In the genomic region with DNA sequence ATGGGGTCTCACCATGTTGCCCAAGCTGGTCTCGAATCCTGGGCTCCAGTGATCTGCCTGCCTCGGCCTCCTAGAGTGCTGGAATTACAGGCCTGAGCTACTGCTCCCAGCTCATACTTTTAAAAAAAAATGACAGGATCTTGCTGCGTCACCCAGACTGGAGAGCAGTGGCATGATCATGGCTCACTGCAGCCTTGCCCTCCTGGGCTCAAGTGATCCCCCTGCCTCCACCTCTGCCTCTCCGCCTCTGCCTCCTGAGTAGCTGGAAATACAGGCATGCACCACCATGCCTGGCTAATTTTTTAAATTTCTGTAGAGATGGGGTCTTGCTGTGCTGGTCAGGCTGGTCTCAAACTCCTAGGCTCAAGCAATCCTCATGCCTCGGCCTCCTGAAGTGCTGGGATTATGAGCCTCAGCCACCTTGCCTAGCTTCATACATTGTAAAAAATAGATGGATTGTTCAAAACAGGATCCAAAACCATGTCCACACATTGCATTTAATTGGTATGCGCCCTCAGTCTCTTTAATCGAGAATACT, we compare ENCODE assay signal across 20 cellular contexts. TPM values are rescaled to one million over a fixed set of nuclear protein-coding genes. Genes with fewer than 3 reads are reported as not detected.
A peak's percentile ranks its signal among the peaks of the same experiment; 100 is the strongest.
DNase-seq lines count a peak whose midpoint lies in the region; ATAC-seq and TF ChIP-seq lines count a peak whose summit lies in the region.
"Had no signal": no experiment of that assay in that cellular context is flagged by ENCODE, and none has a peak within 500 bp of the region (broad histone marks: within the 10 kb centered on the region; RNA-seq: fewer than 3 reads in every experiment).

No MANE protein-coding gene starts in this region.

- no peak for TF ChIP-seq CTCF in heart right ventricle (IDR thresholded peaks at IDR 0.05)
- no peak for TF ChIP-seq CTCF in chondrocyte (IDR thresholded peaks at IDR 0.05)
- TF ChIP-seq CTCF in transverse colon (IDR thresholded peaks at IDR 0.05): no peak
- no peak for TF ChIP-seq CTCF in dorsolateral prefrontal cortex (IDR thresholded peaks at IDR 0.05 in 54 of 56, conservative IDR thresholded peaks at IDR 0.05 in 2 of 56; ENCODE audit: low read depth in 1 of 56, partially characterized antibody in 56 of 56)

- H2AFZ ChIP-seq in trophoblast cell (ENCODE audit: insufficient read depth, low read length, poor library complexity): no peak overlapping the region
- H2AFZ ChIP-seq: GM23248 had no signal

- peaks cover 2% of the 10 kb centered on the region for H3K79me2 ChIP-seq in trophoblast cell (ENCODE audit: control insufficient read depth, insufficient read depth, low read length, poor library complexity)

- no peak overlapping the region for H2BK5ac ChIP-seq in trophoblast cell (ENCODE audit: low read depth, low read length, poor library complexity)

- no peak overlapping the region for H3K4me3 ChIP-seq in heart right ventricle
- no peak overlapping the region for H3K4me3 ChIP-seq in trophoblast cell (ENCODE audit: low read depth, low read length)
- H3K4me3 ChIP-seq in transverse colon: no peak overlapping the region
- H3K4me3 ChIP-seq in dorsolateral prefrontal cortex: no peak overlapping the region
- H3K4me3 ChIP-seq: GM12878, GM23248 had no signal

- no peaks in the 10 kb centered on the region for H3K9me3 ChIP-seq in heart right ventricle
- no peaks in the 10 kb centered on the region for H3K9me3 ChIP-seq in trophoblast cell (ENCODE audit: insufficient read depth, low read depth, low read length)
- no peaks in the 10 kb centered on the region for H3K9me3 ChIP-seq in transverse colon

- no peak overlapping the region for H2BK12ac ChIP-seq in trophoblast cell (ENCODE audit: low read length)

- H3K4me2 ChIP-seq in trophoblast cell (ENCODE audit: low read length): no peak overlapping the region

- H3K4ac ChIP-seq in trophoblast cell (ENCODE audit: low read depth, low read length): peak overlapping the region; percentile 44

- no peak for TF ChIP-seq POLR2A in transverse colon (IDR thresholded peaks at IDR 0.05)

- H3K23ac ChIP-seq in trophoblast cell (ENCODE audit: low read length): no peak overlapping the region

- no peak overlapping the region for H2AK5ac ChIP-seq in trophoblast cell (ENCODE audit: low read length)

- H3K36me3 ChIP-seq in heart right ventricle (peaks cover 0 to 18% (median 0%) of the 10 kb centered on the region in 9 donors), trophoblast cell (ENCODE audit: control insufficient read depth in 1 of 2, insufficient read depth in 2 of 2, low read length in 2 of 2) (no peaks in the 10 kb centered on the region), transverse colon (no peaks in the 10 kb centered on the region)

- peaks cover 11 to 98% (median 92%) of the 10 kb centered on the region in 9 donors for H3K4me1 ChIP-seq in heart right ventricle
- H3K4me1 ChIP-seq in trophoblast cell (ENCODE audit: control insufficient read depth in 1 of 2, insufficient read depth in 2 of 2, low read length in 2 of 2): peaks cover 0 to 15% of the 10 kb centered on the region in 2 experiments
- peaks cover 0 to 54% (median 11%) of the 10 kb centered on the region in 4 donors for H3K4me1 ChIP-seq in transverse colon

- H3K27me3 ChIP-seq in heart right ventricle (no peaks in the 10 kb centered on the region), trophoblast cell (ENCODE audit: insufficient read depth, low read length) (no peaks in the 10 kb centered on the region), transverse colon (no peaks in the 10 kb centered on the region), dorsolateral prefrontal cortex (peaks cover 0 to 3% (median 0%) of the 10 kb centered on the region in 45 donors)

- intact Hi-C loops in heart right ventricle (cut with DNase I) (loop anchor here in 5 of 10 donors (5.0 to 10.0 kb wide), 4 partner anchors 34 to 99 kb away; no protein-coding TSS in a partner anchor), Right ventricle myocardium superior (cut with DNase I) (loop anchor here (10.0 kb wide), 1 partner anchor 47 kb away; no protein-coding TSS in a partner anchor), transverse colon (cut with DNase I; ENCODE audit: low total_unique reads) (no loop called here), dorsolateral prefrontal cortex (cut with DNase I) (no loop called here)

- peak overlapping the region in 9 of 10 donors; percentile 2 to 100 (median 72) for H3K27ac ChIP-seq in heart right ventricle
- H3K27ac ChIP-seq in trophoblast cell (ENCODE audit: low read depth, low read length): no peak overlapping the region
- H3K27ac ChIP-seq in transverse colon: peak overlapping the region in 3 of 4 donors; percentile 3 to 65 (median 61)
- H3K27ac ChIP-seq in dorsolateral prefrontal cortex: peak overlapping the region in 1 of 59 donors; percentile 13
- H3K27ac ChIP-seq: C4-2B, GM23248 had no signal

- no peak overlapping the region for H3K9ac ChIP-seq in trophoblast cell (ENCODE audit: low read length)
- H3K9ac ChIP-seq: GM23248 had no signal

- H3K79me1 ChIP-seq in trophoblast cell (ENCODE audit: low read length): peaks cover 3% of the 10 kb centered on the region

- WGBS in heart right ventricle, 2 donors: 77 to 79% methylated on average over 7 of the region's 7 CpGs
- WGBS in trophoblast cell (ENCODE audit: extremely low coverage, insufficient coverage, insufficient read length): no CpG with 5 or more reads among the region's 7 CpGs
- WGBS in transverse colon (ENCODE audit: low coverage in 1 of 2), 2 donors: 84 to 98% methylated on average over 3 to 7 of the region's 7 CpGs

- TF ChIP-seq EP300 in transverse colon (IDR thresholded peaks at IDR 0.05; ENCODE audit: low read depth): no peak

- ATAC-seq in heart right ventricle: peak in 2 of 8 donors; percentile 8 to 39
- ATAC-seq in Right ventricle myocardium superior (ENCODE audit: poor library complexity): no peak
- no peak for ATAC-seq in HG02852 (IDR thresholded peaks at IDR 0.05; ENCODE audit: unreplicated experiment)
- ATAC-seq: GM12878, HCT116 had no signal

- no peak overlapping the region for H4K8ac ChIP-seq in trophoblast cell (ENCODE audit: low read depth, low read length)

- H3K27ac Mint-ChIP-seq in chondrocyte (ENCODE audit: unreplicated experiment): peak overlapping the region; percentile 91

- DNase-seq in heart right ventricle (no peak), Right ventricle myocardium superior (no peak), chondrocyte (ENCODE audit: low spot score) (no peak), trophoblast cell (peak; percentile 48 to 63), transverse colon (no peak), amniotic stem cell (lab: John Stamatoyannopoulos, UW) (no peak), dorsolateral prefrontal cortex (no peak)
- DNase-seq: DMS 273 treated with DMSO at 0.1 percent for 48 hours; GDM1; GM23248; NCI-H1105 treated with DMSO at 0.1 percent for 48 hours; NCI-H187 treated with DMSO at 0.1 percent for 48 hours; NCI-H345; NCI-H526; NK-92 treated with Interleukin-12 subunit alpha and Interleukin-12 subunit beta, amount 100 ng/mL, for 24 hours; OCI-M1 had no signal

- H3K9me3 Mint-ChIP-seq in chondrocyte (ENCODE audit: low read depth): no peaks in the 10 kb centered on the region

- in situ Hi-C loops in transverse colon (cut with MboI; ENCODE audit: low pct_ligation_motif_present in 1 of 4, low pct_unique_long_range_greater_than_20kb in 1 of 4, low sequenced_read_pairs in 3 of 4): loop anchor here in 1 of 4 donors (10.0 kb wide), 1 partner anchor 143 kb away; no protein-coding TSS in a partner anchor

- peaks cover 18% of the 10 kb centered on the region for H3K36me3 Mint-ChIP-seq in chondrocyte (ENCODE audit: low read depth)

- no peak overlapping the region for H2BK120ac ChIP-seq in trophoblast cell (ENCODE audit: insufficient read depth, low read length, poor library complexity)

- no peak overlapping the region for H3K4me3 Mint-ChIP-seq in chondrocyte (ENCODE audit: unreplicated experiment)

- H3K4me1 Mint-ChIP-seq in chondrocyte (ENCODE audit: low read depth): peaks cover 86% of the 10 kb centered on the region

- H4K12ac ChIP-seq in trophoblast cell (ENCODE audit: low read depth, low read length): no peak overlapping the region

- no peaks in the 10 kb centered on the region for H3K27me3 Mint-ChIP-seq in chondrocyte (ENCODE audit: low read depth)

- no peak overlapping the region for H3K14ac ChIP-seq in trophoblast cell (ENCODE audit: low read length)

- no peak overlapping the region for H4K91ac ChIP-seq in trophoblast cell (ENCODE audit: low read depth, low read length)

- H3K18ac ChIP-seq in trophoblast cell (ENCODE audit: low read length): peak overlapping the region; percentile 33

RNA-seq across cellular contexts. Expression of a gene that starts 8.9 kb away (rescaled TPM):
- total RNA-seq in heart right ventricle: 100 to 1,000 TPM in 9 of 10 donors, 10 to 100 TPM in 1; 85.7 to 293 (median 192) TPM
- 100 to 1,000 TPM in 1 of 2 donors, 10 to 100 TPM in 1; 33.4 to 151 TPM for polyA plus RNA-seq in heart right ventricle
- total RNA-seq in Right ventricle myocardium superior: 122 TPM
- 70.3 to 138 TPM (median 133 TPM) in 3 replicates for total RNA-seq in chondrocyte
- polyA plus RNA-seq in trophoblast cell (2013): 23.8 and 24.1 TPM in 2 replicates
- 10 to 100 TPM; 20.3 to 43.8 (median 24.5) TPM for total RNA-seq in transverse colon
- total RNA-seq in dorsolateral prefrontal cortex: 10 to 100 TPM in 74 of 120 experiments, 1 to 10 TPM in 46; 4.6 to 36.6 (median 11.3) TPM

Comparison
In these comparisons a context has a peak if more than half of its experiments do, and no peak if none do; other contexts are left out.
1. DNase-seq: peak in trophoblast cell (2 of 2); none in heart right ventricle (0 of 2), Right ventricle myocardium superior (single experiment), chondrocyte (single experiment), transverse colon (single experiment), amniotic stem cell (single experiment) and dorsolateral prefrontal cortex (0 of 10).